ENCODE assay signal across 1 cellular context in the genomic region with DNA sequence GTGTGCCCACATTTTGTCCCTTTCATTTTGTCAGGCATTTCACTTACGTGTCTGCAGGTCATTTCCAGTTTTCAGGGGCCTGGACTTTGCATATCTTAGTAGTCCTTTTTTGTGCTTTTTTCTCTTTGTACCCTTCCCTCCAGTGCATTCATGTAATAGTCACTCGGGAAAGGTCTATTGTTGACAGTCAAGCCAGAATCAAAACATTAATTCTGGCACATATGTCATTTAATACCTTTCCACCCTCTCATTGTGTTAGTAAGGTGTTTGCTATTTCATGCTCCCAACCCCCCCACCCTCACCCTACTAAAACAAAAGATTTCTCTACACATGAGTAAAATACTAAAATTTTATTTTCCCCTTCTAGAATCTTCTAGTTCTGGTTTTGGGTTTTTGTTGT.
TF ChIP-seq lines count a peak whose summit lies in the region.

No MANE protein-coding gene starts in this region.

TF ChIP-seq in GM23338, 12 proteins besides CTCF, POLR2A, EP300 and RAD21 (continued from another document):
- TF ChIP-seq EZH2 (IDR thresholded peaks at IDR 0.05; ENCODE audit: low read depth, unreplicated experiment) (no peak), CREB1 (CRISPR knock-in tag; IDR thresholded peaks at IDR 0.05; ENCODE audit: low read depth) (no peak), POLR2AphosphoS5 (IDR thresholded peaks at IDR 0.05; ENCODE audit: low read depth) (no peak), ZNF331 (CRISPR knock-in tag; IDR thresholded peaks at IDR 0.05; ENCODE audit: low read depth) (no peak), ETS1 (IDR thresholded peaks at IDR 0.05) (no peak), REST (IDR thresholded peaks at IDR 0.05; ENCODE audit: unreplicated experiment) (no peak), JUNB (IDR thresholded peaks at IDR 0.05; ENCODE audit: unreplicated experiment) (no peak), NANOG (IDR thresholded peaks at IDR 0.05; ENCODE audit: borderline replicate concordance) (no peak), STAT1 (IDR thresholded peaks at IDR 0.05; ENCODE audit: unreplicated experiment) (no peak)
- TF ChIP-seq, protein P1, sequence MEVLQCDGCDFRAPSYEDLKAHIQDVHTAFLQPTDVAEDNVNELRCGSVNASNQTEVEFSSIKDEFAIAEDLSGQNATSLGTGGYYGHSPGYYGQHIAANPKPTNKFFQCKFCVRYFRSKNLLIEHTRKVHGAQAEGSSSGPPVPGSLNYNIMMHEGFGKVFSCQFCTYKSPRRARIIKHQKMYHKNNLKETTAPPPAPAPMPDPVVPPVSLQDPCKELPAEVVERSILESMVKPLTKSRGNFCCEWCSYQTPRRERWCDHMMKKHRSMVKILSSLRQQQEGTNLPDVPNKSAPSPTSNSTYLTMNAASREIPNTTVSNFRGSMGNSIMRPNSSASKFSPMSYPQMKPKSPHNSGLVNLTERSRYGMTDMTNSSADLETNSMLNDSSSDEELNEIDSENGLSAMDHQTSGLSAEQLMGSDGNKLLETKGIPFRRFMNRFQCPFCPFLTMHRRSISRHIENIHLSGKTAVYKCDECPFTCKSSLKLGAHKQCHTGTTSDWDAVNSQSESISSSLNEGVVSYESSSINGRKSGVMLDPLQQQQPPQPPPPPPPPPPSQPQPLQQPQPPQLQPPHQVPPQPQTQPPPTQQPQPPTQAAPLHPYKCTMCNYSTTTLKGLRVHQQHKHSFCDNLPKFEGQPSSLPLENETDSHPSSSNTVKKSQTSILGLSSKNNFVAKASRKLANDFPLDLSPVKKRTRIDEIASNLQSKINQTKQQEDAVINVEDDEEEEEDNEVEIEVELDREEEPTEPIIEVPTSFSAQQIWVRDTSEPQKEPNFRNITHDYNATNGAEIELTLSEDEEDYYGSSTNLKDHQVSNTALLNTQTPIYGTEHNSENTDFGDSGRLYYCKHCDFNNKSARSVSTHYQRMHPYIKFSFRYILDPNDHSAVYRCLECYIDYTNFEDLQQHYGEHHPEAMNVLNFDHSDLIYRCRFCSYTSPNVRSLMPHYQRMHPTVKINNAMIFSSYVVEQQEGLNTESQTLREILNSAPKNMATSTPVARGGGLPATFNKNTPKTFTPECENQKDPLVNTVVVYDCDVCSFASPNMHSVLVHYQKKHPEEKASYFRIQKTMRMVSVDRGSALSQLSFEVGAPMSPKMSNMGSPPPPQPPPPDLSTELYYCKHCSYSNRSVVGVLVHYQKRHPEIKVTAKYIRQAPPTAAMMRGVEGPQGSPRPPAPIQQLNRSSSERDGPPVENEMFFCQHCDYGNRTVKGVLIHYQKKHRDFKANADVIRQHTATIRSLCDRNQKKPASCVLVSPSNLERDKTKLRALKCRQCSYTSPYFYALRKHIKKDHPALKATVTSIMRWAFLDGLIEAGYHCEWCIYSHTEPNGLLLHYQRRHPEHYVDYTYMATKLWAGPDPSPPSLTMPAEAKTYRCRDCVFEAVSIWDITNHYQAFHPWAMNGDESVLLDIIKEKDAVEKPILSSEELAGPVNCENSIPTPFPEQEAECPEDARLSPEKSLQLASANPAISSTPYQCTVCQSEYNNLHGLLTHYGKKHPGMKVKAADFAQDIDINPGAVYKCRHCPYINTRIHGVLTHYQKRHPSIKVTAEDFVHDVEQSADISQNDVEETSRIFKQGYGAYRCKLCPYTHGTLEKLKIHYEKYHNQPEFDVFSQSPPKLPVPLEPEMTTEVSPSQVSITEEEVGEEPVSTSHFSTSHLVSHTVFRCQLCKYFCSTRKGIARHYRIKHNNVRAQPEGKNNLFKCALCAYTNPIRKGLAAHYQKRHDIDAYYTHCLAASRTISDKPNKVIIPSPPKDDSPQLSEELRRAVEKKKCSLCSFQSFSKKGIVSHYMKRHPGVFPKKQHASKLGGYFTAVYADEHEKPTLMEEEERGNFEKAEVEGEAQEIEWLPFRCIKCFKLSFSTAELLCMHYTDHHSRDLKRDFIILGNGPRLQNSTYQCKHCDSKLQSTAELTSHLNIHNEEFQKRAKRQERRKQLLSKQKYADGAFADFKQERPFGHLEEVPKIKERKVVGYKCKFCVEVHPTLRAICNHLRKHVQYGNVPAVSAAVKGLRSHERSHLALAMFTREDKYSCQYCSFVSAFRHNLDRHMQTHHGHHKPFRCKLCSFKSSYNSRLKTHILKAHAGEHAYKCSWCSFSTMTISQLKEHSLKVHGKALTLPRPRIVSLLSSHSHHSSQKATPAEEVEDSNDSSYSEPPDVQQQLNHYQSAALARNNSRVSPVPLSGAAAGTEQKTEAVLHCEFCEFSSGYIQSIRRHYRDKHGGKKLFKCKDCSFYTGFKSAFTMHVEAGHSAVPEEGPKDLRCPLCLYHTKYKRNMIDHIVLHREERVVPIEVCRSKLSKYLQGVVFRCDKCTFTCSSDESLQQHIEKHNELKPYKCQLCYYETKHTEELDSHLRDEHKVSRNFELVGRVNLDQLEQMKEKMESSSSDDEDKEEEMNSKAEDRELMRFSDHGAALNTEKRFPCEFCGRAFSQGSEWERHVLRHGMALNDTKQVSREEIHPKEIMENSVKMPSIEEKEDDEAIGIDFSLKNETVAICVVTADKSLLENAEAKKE (CRISPR knock-in tag; IDR thresholded peaks at IDR 0.05) = no peak
